18 cellular contexts compared by ENCODE assay signal in genomic region chr3:143332046-143332445, GRCh38.
DNase-seq lines count a peak whose midpoint lies in the region; ATAC-seq and TF ChIP-seq lines count a peak whose summit lies in the region.
"Had no signal": no experiment of that assay in that cellular context is flagged by ENCODE, and none has a peak within 500 bp of the region (broad histone marks: within the 10 kb centered on the region; RNA-seq: fewer than 3 reads in every experiment).

No MANE protein-coding gene starts in this region.

- peaks cover 0 to 42% (median 30%) of the 10 kb centered on the region in 6 donors for H3K4me1 ChIP-seq in spleen

- H3K27me3 Mint-ChIP-seq in glutamatergic neuron (ENCODE audit: unreplicated experiment), result peaks cover 8% of the 10 kb centered on the region
- H3K27me3 Mint-ChIP-seq: CD4-positive, alpha-beta T cell had no signal

- in situ Hi-C loops in astrocyte of the cerebellum (cut with HindIII; ENCODE audit: low sequenced_read_pairs), result no loop called here

- no peak for ATAC-seq in GM21515 (IDR thresholded peaks at IDR 0.05; ENCODE audit: unreplicated experiment)

- peaks cover 0 to 9% (median 0%) of the 10 kb centered on the region in 8 donors for H3K9me3 ChIP-seq in spleen
- H3K9me3 ChIP-seq: BLaER1 had no signal

- whole genome bisulfite sequencing in spleen, 5 donors, result 29 to 53% (median 36%) methylated on average over 1 of the region's 1 CpG

- H3K36me3 Mint-ChIP-seq in glutamatergic neuron (ENCODE audit: unreplicated experiment), result peaks cover 5% of the 10 kb centered on the region

- H3K4me3 ChIP-seq in astrocyte of the cerebellum (ENCODE audit: low read depth, low read length) (no peak overlapping the region), spleen (no peak overlapping the region)
- H3K4me3 ChIP-seq: BLaER1 had no signal

- H3K27me3 ChIP-seq in spleen (replicated peaks in 1 of 7), result no peaks in the 10 kb centered on the region
- H3K27me3 ChIP-seq: BLaER1 had no signal

- peak overlapping the region in 1 of 8 donors; percentile 51 for H3K27ac ChIP-seq in spleen
- H3K27ac ChIP-seq: BLaER1, KMS-11 had no signal

- H3K9me3 Mint-ChIP-seq in glutamatergic neuron (ENCODE audit: unreplicated experiment), result peaks cover 9% of the 10 kb centered on the region
- H3K9me3 Mint-ChIP-seq: CD4-positive, alpha-beta T cell had no signal

- TF ChIP-seq POLR2A in spleen (IDR thresholded peaks at IDR 0.05), result no peak

- H3K4me3 Mint-ChIP-seq in glutamatergic neuron (ENCODE audit: unreplicated experiment), result no peak overlapping the region
- H3K4me3 Mint-ChIP-seq: CD4-positive, alpha-beta T cell had no signal

- H3K27ac Mint-ChIP-seq in glutamatergic neuron (ENCODE audit: unreplicated experiment), result peak overlapping the region; percentile 96
- H3K27ac Mint-ChIP-seq: CD4-positive, alpha-beta T cell had no signal

- H3K4me1 Mint-ChIP-seq in glutamatergic neuron (ENCODE audit: low read depth, unreplicated experiment), result peaks cover 54% of the 10 kb centered on the region

- TF ChIP-seq CTCF in astrocyte of the cerebellum (IDR thresholded peaks at IDR 0.05; ENCODE audit: low read depth, low read length, missing control alignments) (no peak), glutamatergic neuron (IDR thresholded peaks at IDR 0.05; ENCODE audit: partially characterized antibody, unreplicated experiment) (no peak), spleen (IDR thresholded peaks at IDR 0.05 in 8 of 11, conservative IDR thresholded peaks at IDR 0.05 in 3 of 11) (no peak)

- peak; percentile 29 for DNase-seq in NCI-H446 treated with DMSO at 0.1 percent for 48 hours (lab: John Stamatoyannopoulos, UW)
- DNase-seq in astrocyte of the cerebellum (ENCODE audit: low read depth), result peak; percentile 29
- no peak for DNase-seq in glutamatergic neuron
- DNase-seq in H4 (ENCODE audit: low spot score), result no peak
- DNase-seq in iPS-NIHi11 (ENCODE audit: low spot score), result no peak
- no peak for DNase-seq in spleen
- DNase-seq: CD4-positive, alpha-beta T cell; COR-L47; DMS153; GF-D8; NCI-H1105 treated with DMSO at 0.1 percent for 48 hours; NCI-H2081; NCI-H526 treated with DMSO at 0.1 percent for 48 hours; RPMI8226; SHP77 had no signal

- H3K36me3 ChIP-seq in spleen, result peaks cover 0 to 2% (median 0%) of the 10 kb centered on the region in 6 donors
- H3K36me3 ChIP-seq: BLaER1 had no signal

- intact Hi-C loops in spleen (cut with DNase I; ENCODE audit: low total_unique reads), result no loop called here

Comparison
In these comparisons a context has a peak if more than half of its experiments do, and no peak if none do; other contexts are left out.
1. DNase-seq: peak in NCI-H446 treated with DMSO at 0.1 percent for 48 hours (single experiment) and astrocyte of the cerebellum (single experiment); none in glutamatergic neuron (single experiment), H4 (single experiment), iPS-NIHi11 (single experiment) and spleen (single experiment).